ENCODE assay signal across 1 cellular context in genomic region chr22:48686694-48687302, GRCh38.
TF ChIP-seq lines count a peak whose summit lies in the region.

No MANE protein-coding gene starts in this region.

TF ChIP-seq in HEK293, 187 proteins besides CTCF, POLR2A, EP300 and RAD21 (continued from another document):
- TF ChIP-seq INSM2 (tag by site-specific recombination; IDR thresholded peaks at IDR 0.05) = no peak
- TF ChIP-seq ZNF148 (tag by site-specific recombination; IDR thresholded peaks at IDR 0.05; ENCODE audit: borderline replicate concordance) = 0 out of 2 replicates have a peak, but pooled peaks have one; percentile 36
- no peak for TF ChIP-seq ZNF423 (tag by site-specific recombination; IDR thresholded peaks at IDR 0.05)
- TF ChIP-seq ZNF48 (tag by site-specific recombination; IDR thresholded peaks at IDR 0.05) = no peak
- TF ChIP-seq ZNF473 (tag by site-specific recombination; IDR thresholded peaks at IDR 0.05) = no peak
- TF ChIP-seq ZBTB17 (tag by site-specific recombination; IDR thresholded peaks at IDR 0.05) = peak; percentile 98
- no peak for TF ChIP-seq GLI4 (tag by site-specific recombination; IDR thresholded peaks at IDR 0.05)
- TF ChIP-seq ZNF624 (tag by site-specific recombination; IDR thresholded peaks at IDR 0.05) = no peak
- peak; percentile 62; the same call in 1 of the 2 replicates for TF ChIP-seq EGR2 (tag by site-specific recombination; IDR thresholded peaks at IDR 0.05; ENCODE audit: low read depth)
- peak; percentile 95 for TF ChIP-seq ZNF366 (tag by site-specific recombination; conservative IDR thresholded peaks at IDR 0.05)
- no peak for TF ChIP-seq HOXA7 (CRISPR knock-in tag; IDR thresholded peaks at IDR 0.05; ENCODE audit: borderline replicate concordance)
- TF ChIP-seq ZNF132 (tag by site-specific recombination; IDR thresholded peaks at IDR 0.05; ENCODE audit: borderline replicate concordance) = no peak
- no peak for TF ChIP-seq SETDB1 (IDR thresholded peaks at IDR 0.05; ENCODE audit: insufficient read length, low read length)
- TF ChIP-seq ZXDB (tag by site-specific recombination; IDR thresholded peaks at IDR 0.05) = no peak
- TF ChIP-seq KLF10 (tag by site-specific recombination; IDR thresholded peaks at IDR 0.05) = no peak
- TF ChIP-seq ZNF626 (tag by site-specific recombination; IDR thresholded peaks at IDR 0.05) = no peak
- TF ChIP-seq ZNF280C (tag by site-specific recombination; IDR thresholded peaks at IDR 0.05) = no peak
